Comparison of ENCODE assay signal across 14 cellular contexts in the genomic region with DNA sequence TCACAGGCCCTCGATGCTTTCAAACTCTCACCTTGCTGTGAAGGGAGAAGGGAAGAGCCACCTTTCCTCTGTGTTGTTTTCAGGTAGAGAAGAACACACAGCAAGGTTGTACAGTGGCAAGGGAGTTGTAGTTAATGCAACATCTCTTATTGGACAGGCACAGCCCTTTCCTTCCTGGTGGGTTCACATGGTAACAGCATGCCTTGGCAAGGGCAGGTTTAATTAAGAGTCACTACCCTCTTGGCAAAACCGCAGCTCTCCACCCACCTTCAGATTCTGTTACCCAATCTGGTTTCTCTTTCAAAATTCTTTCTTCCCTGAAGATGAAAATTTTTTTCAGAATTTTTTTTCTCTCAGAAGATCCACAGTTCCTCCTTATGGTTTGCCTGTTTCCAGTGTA.
DNase-seq lines count a peak whose midpoint lies in the region; TF ChIP-seq lines count a peak whose summit lies in the region.
"Had no signal": no experiment of that assay in that cellular context is flagged by ENCODE, and none has a peak within 500 bp of the region (broad histone marks: within the 10 kb centered on the region; RNA-seq: fewer than 3 reads in every experiment).

No MANE protein-coding gene starts in this region.

- H3K4me1 ChIP-seq in prostate gland (replicated peaks): no peaks in the 10 kb centered on the region
- no peaks in the 10 kb centered on the region for H3K4me1 ChIP-seq in thyroid gland
- H3K4me1 ChIP-seq in testis: no peaks in the 10 kb centered on the region
- H3K4me1 ChIP-seq: ascending aorta, suprapubic skin had no signal

- intact Hi-C loops in prostate gland (cut with DNase I): no loop called here
- intact Hi-C loops in thyroid gland (cut with DNase I): no loop called here
- intact Hi-C loops in testis (cut with DNase I; ENCODE audit: low total_unique reads): no loop called here

- H3K27me3 ChIP-seq in prostate gland (replicated peaks; ENCODE audit: insufficient read depth): no peaks in the 10 kb centered on the region
- H3K27me3 ChIP-seq in thyroid gland: no peaks in the 10 kb centered on the region
- H3K27me3 ChIP-seq in testis: no peaks in the 10 kb centered on the region
- H3K27me3 ChIP-seq: ascending aorta; BLaER1 treated with 17β-estradiol and CSF1 and Interleukin-3, amounts not matched to agents 10 nM and 100 nM; suprapubic skin had no signal

- TF ChIP-seq POLR2A in prostate gland (IDR thresholded peaks at IDR 0.05) (no peak), thyroid gland (IDR thresholded peaks at IDR 0.05) (no peak), testis (IDR thresholded peaks at IDR 0.05) (no peak)

- DNase-seq in HT1080 (ENCODE audit: low read depth) (peak; percentile 5), NCI-H2081 treated with DMSO at 0.1 percent for 48 hours (lab: John Stamatoyannopoulos, UW) (peak; percentile 78), SW480 (ENCODE audit: low spot score) (peak; percentile 11), prostate gland (ENCODE audit: low spot score) (peak; percentile 41), thyroid gland (no peak), GM19240 (ENCODE audit: insufficient read length, low spot score) (no peak), testis (no peak)
- DNase-seq: activated effector memory CD4-positive, alpha-beta T cell treated with Interleukin-2 at 50 U/mL for 16 hours; left ventricle myocardium superior; naive B cell; NCI-H1048 had no signal

- TF ChIP-seq CTCF in prostate gland (IDR thresholded peaks at IDR 0.05): peak in 1 of 4 experiments; percentile 30
- no peak for TF ChIP-seq CTCF in thyroid gland (IDR thresholded peaks at IDR 0.05)
- no peak for TF ChIP-seq CTCF in testis (IDR thresholded peaks at IDR 0.05)

- no peak overlapping the region for H3K27ac ChIP-seq in prostate gland
- H3K27ac ChIP-seq in thyroid gland: no peak overlapping the region
- H3K27ac ChIP-seq in testis: no peak overlapping the region
- H3K27ac ChIP-seq: ascending aorta; BLaER1 treated with 17β-estradiol and CSF1 and Interleukin-3, amounts not matched to agents 10 nM and 100 nM; suprapubic skin had no signal

- WGBS in prostate gland: 36% methylated on average over 2 of the region's 2 CpGs
- 76 to 77% methylated on average over 2 of the region's 2 CpGs for WGBS in thyroid gland, 2 donors
- 44 to 71% methylated on average over 2 of the region's 2 CpGs for WGBS in testis, 2 donors

- H3K4me3 ChIP-seq in prostate gland (no peak overlapping the region), thyroid gland (replicated peaks in 1 of 3) (no peak overlapping the region), testis (no peak overlapping the region)
- H3K4me3 ChIP-seq: ascending aorta; BLaER1 treated with 17β-estradiol and CSF1 and Interleukin-3, amounts not matched to agents 10 nM and 100 nM; suprapubic skin had no signal

- no peaks in the 10 kb centered on the region for H3K9me3 ChIP-seq in prostate gland
- H3K9me3 ChIP-seq in thyroid gland: no peaks in the 10 kb centered on the region
- H3K9me3 ChIP-seq in testis: no peaks in the 10 kb centered on the region
- H3K9me3 ChIP-seq: ascending aorta; BLaER1 treated with 17β-estradiol and CSF1 and Interleukin-3, amounts not matched to agents 10 nM and 100 nM; suprapubic skin had no signal

- H3K36me3 ChIP-seq in prostate gland: no peaks in the 10 kb centered on the region
- no peaks in the 10 kb centered on the region for H3K36me3 ChIP-seq in thyroid gland
- H3K36me3 ChIP-seq in testis (ENCODE audit: low read depth, missing control alignments): no peaks in the 10 kb centered on the region
- H3K36me3 ChIP-seq: ascending aorta; BLaER1 treated with 17β-estradiol and CSF1 and Interleukin-3, amounts not matched to agents 10 nM and 100 nM; suprapubic skin had no signal

Comparison
In these comparisons a context has a peak if more than half of its experiments do, and no peak if none do; other contexts are left out.
1. DNase-seq: peak in HT1080 (single experiment), NCI-H2081 treated with DMSO at 0.1 percent for 48 hours (single experiment), SW480 (single experiment) and prostate gland (single experiment); none in thyroid gland (0 of 2), GM19240 (single experiment) and testis (single experiment).